Comparison of ENCODE assay signal across 7 cellular contexts in the genomic region with DNA sequence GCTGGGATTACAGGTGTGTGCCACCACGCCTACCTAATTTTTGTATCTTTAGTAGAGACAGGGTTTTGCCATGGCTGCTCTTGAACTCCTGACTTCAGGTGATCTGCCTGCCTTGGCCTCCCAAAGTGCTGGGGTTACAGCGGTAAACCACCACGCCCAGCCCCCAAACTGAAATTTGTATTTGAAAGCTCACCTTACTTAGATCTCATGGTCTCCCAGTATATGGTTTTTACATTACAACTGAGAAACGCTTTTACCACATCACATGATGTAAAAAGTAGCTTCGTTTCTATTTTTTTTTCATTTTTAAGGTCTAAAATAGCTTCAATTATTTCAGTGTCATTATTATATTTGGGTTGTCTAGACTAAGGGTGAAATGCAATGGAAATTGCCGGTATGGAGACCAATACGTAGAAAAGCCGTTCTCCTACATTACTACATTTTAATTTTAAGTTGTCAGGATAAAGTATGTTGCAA.
"Had no signal": no experiment of that assay in that cellular context is flagged by ENCODE, and none has a peak within 500 bp of the region (broad histone marks: within the 10 kb centered on the region; RNA-seq: fewer than 3 reads in every experiment).

No MANE protein-coding gene starts in this region.

- DNase-seq: GDM1, GF-D8 had no signal

- FAIRE-seq: G401.6, GM12891, GM12892, GM18507, GM19239 had no signal
